In the genomic region with DNA sequence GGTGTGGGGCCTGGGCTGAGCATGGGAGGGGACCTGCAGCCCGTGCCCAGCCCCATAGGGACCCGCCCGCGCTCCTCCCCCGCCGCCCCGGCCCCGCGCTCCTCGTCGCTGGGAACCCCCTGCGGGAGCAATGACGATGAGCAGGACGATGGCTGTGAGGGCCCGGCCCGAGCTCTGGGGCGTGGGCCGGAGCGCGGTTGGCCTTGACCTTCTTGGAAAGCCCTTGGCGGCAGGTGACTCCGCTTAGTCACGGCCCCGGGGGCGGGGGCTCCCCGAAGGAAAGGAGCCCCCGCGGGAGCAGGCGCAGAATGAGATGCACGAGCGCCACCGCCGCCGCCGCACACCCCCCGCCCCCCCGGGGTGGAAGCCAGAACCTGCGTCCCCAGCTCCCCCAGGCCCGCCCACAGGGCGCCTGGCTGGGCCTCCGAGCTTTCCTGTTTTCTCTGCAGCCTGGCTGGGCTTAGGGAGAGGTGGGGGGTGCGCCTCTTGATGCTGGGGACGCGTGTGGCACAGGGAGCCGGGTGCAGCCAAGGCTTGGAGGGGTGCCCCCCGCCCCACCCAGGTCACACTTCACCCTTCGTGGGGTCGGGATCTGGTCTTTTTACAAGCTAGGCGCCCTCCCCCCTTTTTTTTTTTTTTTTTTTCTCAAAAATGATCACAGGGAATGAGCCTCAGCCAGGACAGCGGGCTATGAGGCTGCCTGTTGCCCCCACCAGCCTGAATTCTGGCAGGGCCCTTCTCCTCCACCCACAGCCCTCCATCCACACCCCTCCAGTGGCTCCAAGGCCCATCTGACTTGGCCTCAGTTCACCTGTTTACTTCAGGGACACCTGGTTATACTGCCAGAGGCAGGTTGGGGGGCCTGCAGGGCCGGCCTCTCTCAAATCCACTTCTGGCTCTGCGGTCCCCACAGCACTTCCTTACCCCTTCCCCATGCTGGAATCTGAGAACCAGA, we compare ENCODE assay signal across 8 cellular contexts.
DNase-seq lines count a peak whose midpoint lies in the region; ATAC-seq and TF ChIP-seq lines count a peak whose summit lies in the region.

No MANE protein-coding gene starts in this region.

- DNase-seq in NCI-H1436 (lab: John Stamatoyannopoulos, UW) (peak; percentile 90), kidney tubule cell (ENCODE audit: low spot score) (peak; percentile 93), retina (no peak)
- peak; percentile 73 to 83 for DNase-seq in central memory CD8-positive, alpha-beta T cell (ENCODE audit: low spot score in 2 of 2)
- DNase-seq in stimulated activated CD4-positive, alpha-beta T cell treated with anti-CD3 and anti-CD28 coated beads, Interleukin-2, amount 100 ng/mL, for 24 hours = peak; percentile 96 to 99

- H3K4me3 Mint-ChIP-seq in central memory CD8-positive, alpha-beta T cell = peak overlapping the region; percentile 68

- TF ChIP-seq POLR2A in GM18505 (IDR thresholded peaks at IDR 0.05; ENCODE audit: borderline replicate concordance, extremely low read depth, insufficient read depth, insufficient read length) = peak; percentile 59

- H3K36me3 Mint-ChIP-seq in central memory CD8-positive, alpha-beta T cell (ENCODE audit: insufficient read depth) = peaks cover 9% of the 10 kb centered on the region

- H3K27ac Mint-ChIP-seq in central memory CD8-positive, alpha-beta T cell (ENCODE audit: low read depth) = peak overlapping the region; percentile 85

- peak; percentile 53 for ATAC-seq in GM18505 (IDR thresholded peaks at IDR 0.05; ENCODE audit: unreplicated experiment)
- ATAC-seq in HG02678 (IDR thresholded peaks at IDR 0.05; ENCODE audit: unreplicated experiment) = peak; percentile 60
- peak; percentile 86 to 88 for ATAC-seq in activated CD4-positive, CD25-positive, alpha-beta regulatory T cell treated with anti-CD3 and anti-CD28 coated beads, Interleukin-2, amount 50 U/mL, for 24 hours
- ATAC-seq in central memory CD8-positive, alpha-beta T cell (replicated peaks; ENCODE audit: extremely low read depth, poor library complexity, severe bottlenecking) = peak; percentile 85

- no peaks in the 10 kb centered on the region for H3K9me3 Mint-ChIP-seq in central memory CD8-positive, alpha-beta T cell

- no peaks in the 10 kb centered on the region for H3K27me3 Mint-ChIP-seq in central memory CD8-positive, alpha-beta T cell

- H3K4me1 Mint-ChIP-seq in central memory CD8-positive, alpha-beta T cell = peaks cover 18% of the 10 kb centered on the region
